ENCODE assay signal across 27 cellular contexts in genomic region chr1:145972580-145972979, GRCh38. TPM values are rescaled to one million over a fixed set of nuclear protein-coding genes. Genes with fewer than 3 reads are reported as not detected.
DNase-seq lines count a peak whose midpoint lies in the region; ATAC-seq and TF ChIP-seq lines count a peak whose summit lies in the region.
"Had no signal": no experiment of that assay in that cellular context is flagged by ENCODE, and none has a peak within 500 bp of the region (broad histone marks: within the 10 kb centered on the region; RNA-seq: fewer than 3 reads in every experiment).

No MANE protein-coding gene starts in this region.

- CTCF ChIA-PET in HEK293 (lab: Yijun Ruan, JAX) = interaction anchor here (0.9 to 1.5 kb wide), 4 partner anchors 34 to 92 kb away, joined by 3 to 7 read pairs (median 4); no protein-coding TSS in a partner anchor

- no peaks in the 10 kb centered on the region for H3K27me3 ChIP-seq in right atrium auricular region
- H3K27me3 ChIP-seq: BLaER1 treated with 17β-estradiol and CSF1 and Interleukin-3, amounts not matched to agents 10 nM and 100 nM; SJSA1 had no signal

- no peaks in the 10 kb centered on the region for H3K27me3 Mint-ChIP-seq in T-helper 17 cell
- no peaks in the 10 kb centered on the region for H3K27me3 Mint-ChIP-seq in natural killer cell treated with Interleukin-12 subunit alpha and Interleukin-12 subunit beta and Interleukin-15 and Interleukin-18, amount 100 ng/mL, for 72 hours
- H3K27me3 Mint-ChIP-seq: CD4-positive, alpha-beta T cell had no signal

- ATAC-seq in T-helper 17 cell (no peak), left lobe of liver (peak; percentile 83), sciatic nerve (no peak), GM21515 (IDR thresholded peaks at IDR 0.05; ENCODE audit: unreplicated experiment) (no peak)
- ATAC-seq in natural killer cell treated with Interleukin-12 subunit alpha and Interleukin-12 subunit beta and Interleukin-15 and Interleukin-18, amount 100 ng/mL, for 72 hours = no peak

- H3K9me3 Mint-ChIP-seq in natural killer cell treated with Interleukin-12 subunit alpha and Interleukin-12 subunit beta and Interleukin-15 and Interleukin-18, amount 100 ng/mL, for 72 hours = no peaks in the 10 kb centered on the region
- H3K9me3 Mint-ChIP-seq: CD4-positive, alpha-beta T cell had no signal

- peaks cover 2% of the 10 kb centered on the region for H3K36me3 Mint-ChIP-seq in T-helper 17 cell (ENCODE audit: low read depth)
- peaks cover 4% of the 10 kb centered on the region for H3K36me3 Mint-ChIP-seq in natural killer cell treated with Interleukin-12 subunit alpha and Interleukin-12 subunit beta and Interleukin-15 and Interleukin-18, amount 100 ng/mL, for 72 hours

- DNase-seq in T-helper 17 cell (no peak), left lobe of liver (ENCODE audit: low spot score) (peak; percentile 85), sciatic nerve (ENCODE audit: low spot score) (peak; percentile 25), NCI-H526 treated with DMSO at 0.1 percent for 48 hours (lab: John Stamatoyannopoulos, UW) (no peak), right atrium auricular region (ENCODE audit: low spot score) (no peak)
- no peak for DNase-seq in natural killer cell treated with Interleukin-12 subunit alpha and Interleukin-12 subunit beta and Interleukin-15 and Interleukin-18, amount 100 ng/mL, for 72 hours (ENCODE audit: low spot score)
- DNase-seq: AML-193; CD4-positive, alpha-beta T cell; DMS53; HCEC 1CT; Karpas-422; NCI-H1092; NCI-H1417 treated with DMSO at 0.1 percent for 48 hours; NCI-H1694 treated with DMSO at 0.1 percent for 48 hours; NCI-H2081; NCI-H2171; NCI-H226; NCI-H510A treated with DMSO at 0.1 percent for 48 hours; NCI-H774; NK-92 treated with Interleukin-12 subunit alpha and Interleukin-12 subunit beta, amount 100 ng/mL, for 24 hours; Right ventricle myocardium superior; RPMI8226 had no signal

- peak overlapping the region; percentile 81 for H3K27ac Mint-ChIP-seq in T-helper 17 cell
- peak overlapping the region in 1 of 2 donors; percentile 16 for H3K27ac Mint-ChIP-seq in natural killer cell treated with Interleukin-12 subunit alpha and Interleukin-12 subunit beta and Interleukin-15 and Interleukin-18, amount 100 ng/mL, for 72 hours
- H3K27ac Mint-ChIP-seq: CD4-positive, alpha-beta T cell had no signal

- intact Hi-C loops in sciatic nerve (cut with DNase I) = no loop called here

- TF ChIP-seq CTCF in HEK293 (tag by site-specific recombination; IDR thresholded peaks at IDR 0.05) (no peak), right atrium auricular region (IDR thresholded peaks at IDR 0.05) (no peak)

- H3K9me3 ChIP-seq in HEK293 (ENCODE audit: control insufficient read depth, insufficient read depth, low read depth, low read length) (no peaks in the 10 kb centered on the region), T-helper 17 cell (ENCODE audit: control insufficient read depth, low read length, poor library complexity, severe bottlenecking) (no peaks in the 10 kb centered on the region), right atrium auricular region (no peaks in the 10 kb centered on the region)
- H3K9me3 ChIP-seq: SJSA1 had no signal

- H3K4me1 Mint-ChIP-seq in T-helper 17 cell = peaks cover 17% of the 10 kb centered on the region
- H3K4me1 Mint-ChIP-seq in natural killer cell treated with Interleukin-12 subunit alpha and Interleukin-12 subunit beta and Interleukin-15 and Interleukin-18, amount 100 ng/mL, for 72 hours (ENCODE audit: low read depth in 2 of 2) = peaks cover 6 to 13% of the 10 kb centered on the region in 2 donors

- H3K36me3 ChIP-seq in HEK293 (ENCODE audit: control insufficient read depth in 2 of 2, insufficient read depth in 1 of 2, low read length in 2 of 2) = no peaks in the 10 kb centered on the region
- H3K36me3 ChIP-seq in right atrium auricular region = no peaks in the 10 kb centered on the region
- H3K36me3 ChIP-seq: SJSA1 had no signal

- H3K4me3 ChIP-seq in HEK293 (ENCODE audit: low read depth, low read length) (no peak overlapping the region), right atrium auricular region (no peak overlapping the region)
- H3K4me3 ChIP-seq: BLaER1 treated with 17β-estradiol and CSF1 and Interleukin-3, amounts not matched to agents 10 nM and 100 nM; SJSA1 had no signal

- POLR2A ChIA-PET in HEK293 (lab: Yijun Ruan, JAX) = interaction anchor here (1.1 kb wide), 1 partner anchor 8 kb away, joined by 6 read pairs; the partner anchor contains the start of genes ANKRD34A and POLR3GL

- no peak overlapping the region for H3K4me3 Mint-ChIP-seq in T-helper 17 cell
- no peak overlapping the region for H3K4me3 Mint-ChIP-seq in natural killer cell treated with Interleukin-12 subunit alpha and Interleukin-12 subunit beta and Interleukin-15 and Interleukin-18, amount 100 ng/mL, for 72 hours
- H3K4me3 Mint-ChIP-seq: CD4-positive, alpha-beta T cell had no signal

- H3K27ac ChIP-seq in HEK293 (ENCODE audit: extremely low read depth, low read depth, low read length) (no peak overlapping the region), right atrium auricular region (no peak overlapping the region)
- H3K27ac ChIP-seq: BLaER1 treated with 17β-estradiol and CSF1 and Interleukin-3, amounts not matched to agents 10 nM and 100 nM; SJSA1 had no signal

- H3K4me1 ChIP-seq in HEK293 (ENCODE audit: control insufficient read depth, insufficient read depth, low read length) = no peaks in the 10 kb centered on the region
- peaks cover 0 to 5% of the 10 kb centered on the region in 2 donors for H3K4me1 ChIP-seq in right atrium auricular region

TF ChIP-seq in HEK293, 187 proteins besides CTCF, POLR2A, EP300 and RAD21 (continues in another document):
- TF ChIP-seq GLIS1 (tag by site-specific recombination; IDR thresholded peaks at IDR 0.05) = peak; percentile 80
- TF ChIP-seq ZIC2 (tag by site-specific recombination; IDR thresholded peaks at IDR 0.05) = 0 out of 2 replicates have a peak, but pooled peaks have one; percentile 8

RNA-seq across cellular contexts. Expression of gene POLR3GL, which starts 8.1 kb away (rescaled TPM):
- total RNA-seq in T-helper 17 cell = 10 to 100 TPM; 22.2 to 24.1 TPM
- 14.2 TPM for total RNA-seq in left lobe of liver
- 22.3 TPM for total RNA-seq in sciatic nerve
- total RNA-seq in right atrium auricular region = 10 to 100 TPM; 36.4 to 45.2 TPM
- 10 to 100 TPM; 17.8 to 26.4 TPM for total RNA-seq in natural killer cell treated with Interleukin-12 subunit alpha and Interleukin-12 subunit beta and Interleukin-15 and Interleukin-18, amount 100 ng/mL, for 72 hours

RNA-seq across cellular contexts. Expression of gene ANKRD34A, which starts 8.2 kb away (rescaled TPM):
- 1 to 10 TPM in 1 of 2 donors, under 1 TPM in 1; 0.70 to 1.7 TPM for total RNA-seq in T-helper 17 cell
- 0.65 TPM for total RNA-seq in left lobe of liver
- 1.2 TPM for total RNA-seq in sciatic nerve
- total RNA-seq in right atrium auricular region = 1 to 10 TPM; 1.5 to 3.4 TPM
- total RNA-seq in natural killer cell treated with Interleukin-12 subunit alpha and Interleukin-12 subunit beta and Interleukin-15 and Interleukin-18, amount 100 ng/mL, for 72 hours = 1 to 10 TPM; 1.6 to 9.1 TPM
- total RNA-seq: Daoy had no signal

RNA-seq across cellular contexts. Expression of gene LIX1L, which starts 14.8 kb away (rescaled TPM):
- 10 to 100 TPM; 36.6 to 44.1 TPM for total RNA-seq in T-helper 17 cell
- 11.4 TPM for total RNA-seq in left lobe of liver
- 57.6 TPM for total RNA-seq in sciatic nerve
- total RNA-seq in right atrium auricular region = 10 to 100 TPM; 26.6 to 36.6 TPM
- total RNA-seq in natural killer cell treated with Interleukin-12 subunit alpha and Interleukin-12 subunit beta and Interleukin-15 and Interleukin-18, amount 100 ng/mL, for 72 hours = 10 to 100 TPM; 28.8 to 31.3 TPM

RNA-seq across cellular contexts. Expression of gene TXNIP, which starts 23.8 kb away (rescaled TPM):
- total RNA-seq in T-helper 17 cell (100 to 1,000 TPM; 567 to 927 TPM), left lobe of liver (66.5 TPM), sciatic nerve (609 TPM), right atrium auricular region (1,000 to 10,000 TPM in 1 of 2 donors, 100 to 1,000 TPM in 1; 898 to 1,186 TPM)
- total RNA-seq in natural killer cell treated with Interleukin-12 subunit alpha and Interleukin-12 subunit beta and Interleukin-15 and Interleukin-18, amount 100 ng/mL, for 72 hours = 100 to 1,000 TPM in 1 of 2 donors, 10 to 100 TPM in 1; 87.8 to 347 TPM

RNA-seq across cellular contexts. Expression of gene RBM8A, which starts 45.3 kb away (rescaled TPM):
- 100 to 1,000 TPM; 126 to 130 TPM for total RNA-seq in T-helper 17 cell
- 45.0 TPM for total RNA-seq in left lobe of liver
- 93.8 TPM for total RNA-seq in sciatic nerve
- 10 to 100 TPM; 75.2 to 91.1 TPM for total RNA-seq in right atrium auricular region
- total RNA-seq in natural killer cell treated with Interleukin-12 subunit alpha and Interleukin-12 subunit beta and Interleukin-15 and Interleukin-18, amount 100 ng/mL, for 72 hours = 100 to 1,000 TPM; 280 to 294 TPM

Comparison
In these comparisons a context has a peak if more than half of its experiments do, and no peak if none do; other contexts are left out.
1. DNase-seq: peak in left lobe of liver (single experiment) and sciatic nerve (single experiment); none in T-helper 17 cell (0 of 3), NCI-H526 treated with DMSO at 0.1 percent for 48 hours (single experiment), right atrium auricular region (single experiment) and natural killer cell treated with Interleukin-12 subunit alpha and Interleukin-12 subunit beta and Interleukin-15 and Interleukin-18, amount 100 ng/mL, for 72 hours (single experiment).